ENCODE assay signal across 8 cellular contexts in the genomic region with DNA sequence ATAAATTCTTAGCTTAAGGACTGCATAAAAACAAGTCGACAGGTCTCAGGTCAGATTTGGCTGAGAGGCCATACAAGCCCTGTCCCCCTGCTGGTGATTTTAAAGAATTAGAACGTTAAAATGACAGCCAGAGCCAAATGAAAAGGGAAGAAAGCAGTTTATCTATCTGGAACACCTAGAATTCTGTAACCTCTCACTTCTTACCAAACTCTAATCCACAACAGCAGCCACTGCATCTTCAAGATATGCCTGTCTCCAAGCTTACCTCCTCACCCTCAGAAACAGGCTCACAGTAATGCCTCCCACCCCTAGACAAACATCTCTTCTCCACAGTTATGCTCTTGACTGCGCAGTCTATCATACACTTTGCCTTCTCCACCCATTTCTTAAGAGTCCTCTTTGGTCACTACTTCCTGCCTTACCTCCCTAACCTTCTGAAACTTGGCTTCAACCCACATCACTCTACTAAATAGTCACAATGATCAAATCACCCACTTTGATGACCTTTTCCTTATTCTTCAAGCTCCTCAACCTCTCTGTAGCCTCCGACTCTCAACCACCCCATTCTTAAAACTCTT. TPM values are rescaled to one million over a fixed set of nuclear protein-coding genes. Genes with fewer than 3 reads are reported as not detected.
DNase-seq lines count a peak whose midpoint lies in the region; ATAC-seq, FAIRE-seq and TF ChIP-seq lines count a peak whose summit lies in the region.

No MANE protein-coding gene starts in this region.

- no peak overlapping the region for H3K4me3 Mint-ChIP-seq in GM23338
- no peak overlapping the region for H3K4me3 Mint-ChIP-seq in activated naive CD4-positive, alpha-beta T cell treated with anti-CD3 and anti-CD28 coated beads for 36 hours

- H3K27ac ChIP-seq in GM23338 (ENCODE audit: low read depth) (peak overlapping the region; percentile 60; the same call in 1 of the 2 replicates), endothelial cell of umbilical vein (ENCODE audit: insufficient read depth, low read depth, low read length) (no peak overlapping the region)

- H3K27me3 ChIP-seq in BE2C, result no peaks in the 10 kb centered on the region
- no peaks in the 10 kb centered on the region for H3K27me3 ChIP-seq in GM23338 (ENCODE audit: insufficient read depth)
- H3K27me3 ChIP-seq in endothelial cell of umbilical vein (ENCODE audit: control insufficient read depth in 2 of 2, insufficient read depth in 2 of 2, low read length in 2 of 2), result no peaks in the 10 kb centered on the region

- no peaks in the 10 kb centered on the region for H3K27me3 Mint-ChIP-seq in GM23338 (ENCODE audit: insufficient read depth, low read depth, poor library complexity)
- no peaks in the 10 kb centered on the region for H3K27me3 Mint-ChIP-seq in activated naive CD4-positive, alpha-beta T cell treated with anti-CD3 and anti-CD28 coated beads for 36 hours (ENCODE audit: low read depth)

- FAIRE-seq in endothelial cell of umbilical vein (lab: Jason Lieb, UNC), result peak; percentile 35

- peaks cover 30% of the 10 kb centered on the region for H3K4me1 Mint-ChIP-seq in GM23338
- H3K4me1 Mint-ChIP-seq in activated naive CD4-positive, alpha-beta T cell treated with anti-CD3 and anti-CD28 coated beads for 36 hours (ENCODE audit: low read depth), result peaks cover 39% of the 10 kb centered on the region

- H3F3A ChIP-seq in GM23338 (replicated peaks; ENCODE audit: low read depth), result no peaks in the 10 kb centered on the region

- ATAC-seq in GM23338 (peak; percentile 28; the same call in 2 of the 3 replicates), HG03432 (IDR thresholded peaks at IDR 0.05; ENCODE audit: unreplicated experiment) (no peak)

- DNase-seq in BE2C (peak; percentile 11), GM23338 (ENCODE audit: low spot score) (peak; percentile 81), RPMI7951 (ENCODE audit: low read depth) (peak; percentile 31), endothelial cell of umbilical vein (ENCODE audit: low read depth, low spot score) (peak; percentile 26), retinal pigment epithelial cell (ENCODE audit: low read depth) (no peak), retina (no peak)
- no peak for DNase-seq in activated naive CD4-positive, alpha-beta T cell treated with anti-CD3 and anti-CD28 coated beads for 36 hours

- H3K4me3 ChIP-seq in BE2C (ENCODE audit: low read depth, low read length), result no peak overlapping the region
- no peak overlapping the region for H3K4me3 ChIP-seq in GM23338
- no peak overlapping the region for H3K4me3 ChIP-seq in endothelial cell of umbilical vein (replicated peaks in 1 of 3; ENCODE audit: insufficient read depth in 1 of 3, low read depth in 1 of 3, low read length in 3 of 3)
- no peak overlapping the region for H3K4me3 ChIP-seq in retinal pigment epithelial cell (ENCODE audit: low read length)

- dilution Hi-C loops in endothelial cell of umbilical vein (cut with MboI; ENCODE audit: extremely low pct_ligation_motif_present, low sequenced_read_pairs), result no loop called here

- TF ChIP-seq CTCF in BE2C (IDR thresholded peaks at IDR 0.05; ENCODE audit: low read depth, low read length) (peak; percentile 54), GM23338 (conservative IDR thresholded peaks at IDR 0.05; ENCODE audit: low read depth in 2 of 2) (peak; percentile 52 to 58), endothelial cell of umbilical vein (IDR thresholded peaks at IDR 0.05; ENCODE audit: extremely low read depth in 1 of 2, insufficient read depth in 1 of 2, low read depth in 1 of 2, low read length in 2 of 2) (peak; percentile 36 to 53), retinal pigment epithelial cell (conservative IDR thresholded peaks at IDR 0.05; ENCODE audit: low read depth, low read length) (peak; percentile 68)

- H3K36me3 Mint-ChIP-seq in GM23338 (ENCODE audit: low read depth), result no peaks in the 10 kb centered on the region; the same call in 2 of the 3 replicates
- no peaks in the 10 kb centered on the region for H3K36me3 Mint-ChIP-seq in activated naive CD4-positive, alpha-beta T cell treated with anti-CD3 and anti-CD28 coated beads for 36 hours (ENCODE audit: low read depth)

- peaks cover 75% of the 10 kb centered on the region for H4K20me1 ChIP-seq in GM23338 (replicated peaks; ENCODE audit: insufficient read depth)
- peaks cover 7% of the 10 kb centered on the region for H4K20me1 ChIP-seq in endothelial cell of umbilical vein (replicated peaks; ENCODE audit: control insufficient read depth, extremely low read depth, insufficient read depth, low read length)

- TF ChIP-seq POLR2A in endothelial cell of umbilical vein (IDR thresholded peaks at IDR 0.05; ENCODE audit: low read depth, low read length), result no peak

- H3K4me1 ChIP-seq in BE2C, result no peaks in the 10 kb centered on the region
- H3K4me1 ChIP-seq in GM23338 (ENCODE audit: insufficient read depth), result peaks cover 28% of the 10 kb centered on the region
- H3K4me1 ChIP-seq in endothelial cell of umbilical vein (ENCODE audit: control insufficient read depth, extremely low read depth, insufficient read depth, low read length), result no peaks in the 10 kb centered on the region

- POLR2A ChIA-PET in endothelial cell of umbilical vein (lab: Charles Lee), result no interaction called here

- H3K79me2 ChIP-seq in GM23338 (replicated peaks; ENCODE audit: insufficient read depth) (peaks cover 100% of the 10 kb centered on the region), endothelial cell of umbilical vein (ENCODE audit: control insufficient read depth, insufficient read depth, low read length) (peaks cover 84% of the 10 kb centered on the region)

- H2AFZ ChIP-seq in GM23338 (no peak overlapping the region), endothelial cell of umbilical vein (ENCODE audit: low read depth, low read length) (no peak overlapping the region)

- no peaks in the 10 kb centered on the region for H3K9me1 ChIP-seq in endothelial cell of umbilical vein (replicated peaks; ENCODE audit: control insufficient read depth, extremely low read depth, insufficient read depth, low read length)

- CTCF ChIA-PET in endothelial cell of umbilical vein (lab: Charles Lee), result interaction anchor here (0.6 to 4.2 kb wide), 18 partner anchors 8 to 318 kb away, joined by 3 to 54 read pairs (median 4); no protein-coding TSS in a partner anchor
- CTCF ChIA-PET in activated naive CD4-positive, alpha-beta T cell treated with anti-CD3 and anti-CD28 coated beads for 36 hours (lab: Charles Lee), result interaction anchor here (0.7 to 1.5 kb wide), 5 partner anchors 9 to 162 kb away, joined by 3 to 5 read pairs (median 3); no protein-coding TSS in a partner anchor

- H3K36me3 ChIP-seq in BE2C (no peaks in the 10 kb centered on the region), GM23338 (ENCODE audit: insufficient read depth) (no peaks in the 10 kb centered on the region; the same call in 1 of the 2 replicates), endothelial cell of umbilical vein (ENCODE audit: control insufficient read depth in 2 of 2, extremely low read depth in 1 of 2, insufficient read depth in 2 of 2, low read length in 2 of 2) (no peaks in the 10 kb centered on the region)

- no peaks in the 10 kb centered on the region for H3K9me2 ChIP-seq in GM23338 (ENCODE audit: insufficient read depth)

- intact Hi-C loops in endothelial cell of umbilical vein (cut with micrococcal nuclease), result loop anchor here (1.0 kb wide), 1 partner anchor 34 kb away; no protein-coding TSS in a partner anchor
- intact Hi-C loops in activated naive CD4-positive, alpha-beta T cell treated with anti-CD3 and anti-CD28 coated beads for 36 hours (cut with micrococcal nuclease), result no loop called here

- no peaks in the 10 kb centered on the region for H3K9me3 Mint-ChIP-seq in GM23338
- H3K9me3 Mint-ChIP-seq in activated naive CD4-positive, alpha-beta T cell treated with anti-CD3 and anti-CD28 coated beads for 36 hours, result no peaks in the 10 kb centered on the region

- H3K9me3 ChIP-seq in BE2C (no peaks in the 10 kb centered on the region), endothelial cell of umbilical vein (replicated peaks; ENCODE audit: control insufficient read depth, insufficient read depth, low read length) (no peaks in the 10 kb centered on the region)

- H3K9ac ChIP-seq in endothelial cell of umbilical vein (replicated peaks; ENCODE audit: extremely low read depth, insufficient read depth, low read length), result no peak overlapping the region

- H3K27ac Mint-ChIP-seq in GM23338, result no peak overlapping the region
- no peak overlapping the region for H3K27ac Mint-ChIP-seq in activated naive CD4-positive, alpha-beta T cell treated with anti-CD3 and anti-CD28 coated beads for 36 hours

- H3K4me2 ChIP-seq in GM23338, result no peak overlapping the region
- H3K4me2 ChIP-seq in endothelial cell of umbilical vein (ENCODE audit: insufficient read depth, low read length), result no peak overlapping the region

- no TSS peak for BruUV-seq in endothelial cell of umbilical vein (replicated peaks; lab: Mats Ljungman, UMichigan)

TF ChIP-seq in GM23338, 12 proteins besides CTCF, POLR2A, EP300 and RAD21 (continues in another document):
- TF ChIP-seq EZH2phosphoT487 (IDR thresholded peaks at IDR 0.05; ENCODE audit: unreplicated experiment) (no peak), CREB1 (CRISPR knock-in tag; IDR thresholded peaks at IDR 0.05; ENCODE audit: low read depth) (no peak), STAT1 (IDR thresholded peaks at IDR 0.05; ENCODE audit: unreplicated experiment) (no peak)

TF ChIP-seq in endothelial cell of umbilical vein, 7 proteins besides CTCF, POLR2A, EP300 and RAD21:
- no peak for TF ChIP-seq FOS (IDR thresholded peaks at IDR 0.05; ENCODE audit: borderline replicate concordance, insufficient read depth, low read length)
- TF ChIP-seq POLR2AphosphoS5 (IDR thresholded peaks at IDR 0.05; ENCODE audit: insufficient read depth, low read depth, low read length), result no peak
- TF ChIP-seq MYC (IDR thresholded peaks at IDR 0.05; ENCODE audit: low read depth, low read length), result no peak

RNA-seq across cellular contexts. Expression of gene ANKFY1, which starts 14.2 kb away (rescaled TPM):
- polyA plus RNA-seq in BE2C (2012; ENCODE audit: insufficient read depth, insufficient read length, low read depth), result 25.8 TPM
- total RNA-seq in GM23338 (2014; rRNA removed; shearing (Covaris generic)), result 44.4 and 55.2 TPM in 2 replicates
- polyA plus RNA-seq in GM23338 (2016; fragmentation: Nextera tagmentation; extraction: Ambion mirVana) (12.1 and 12.9 TPM in 2 replicates), endothelial cell of umbilical vein (26.0 and 30.6 TPM in 2 replicates)
- total RNA-seq in RPMI7951 (2014; rRNA removed; shearing (Covaris generic)), result 15.3 and 18.4 TPM in 2 replicates
- total RNA-seq in endothelial cell of umbilical vein, result 45.4 and 51.1 TPM in 2 replicates
- polyA plus RNA-seq in endothelial cell of umbilical vein (2011; cell fraction: cytosol; rRNA removed), result 18.8 and 18.9 TPM in 2 replicates
- polyA plus RNA-seq in endothelial cell of umbilical vein (2011; cell fraction: nucleus; rRNA removed), result 141 and 149 TPM in 2 replicates
- polyA plus RNA-seq in endothelial cell of umbilical vein (2012), result 25.9 and 29.6 TPM in 2 replicates
- 60.1 and 62.8 TPM in 2 replicates for polyA minus RNA-seq in endothelial cell of umbilical vein
- polyA minus RNA-seq in endothelial cell of umbilical vein (2011; cell fraction: cytosol; rRNA and poly(A)+ RNA removed), result 29.6 TPM
- 81.3 and 85.0 TPM in 2 replicates for polyA minus RNA-seq in endothelial cell of umbilical vein (2011; cell fraction: nucleus; rRNA and poly(A)+ RNA removed)
- 10 to 100 TPM; 36.6 to 37.4 TPM for total RNA-seq in activated naive CD4-positive, alpha-beta T cell treated with anti-CD3 and anti-CD28 coated beads for 36 hours

Comparison
In these comparisons a context has a peak if more than half of its experiments do, and no peak if none do; other contexts are left out.
1. DNase-seq: peak in BE2C (single experiment), GM23338 (single experiment), RPMI7951 (single experiment) and endothelial cell of umbilical vein (single experiment); none in retinal pigment epithelial cell (single experiment), activated naive CD4-positive, alpha-beta T cell treated with anti-CD3 and anti-CD28 coated beads for 36 hours (single experiment) and retina (single experiment).
2. Peak in every context shown above with its lines, with median percentiles within 50 percentile points of each other: CTCF ChIP-seq.